12 cellular contexts compared by ENCODE assay signal in genomic region chr2:153106802-153107477, GRCh38.
DNase-seq lines count a peak whose midpoint lies in the region; ATAC-seq, FAIRE-seq and TF ChIP-seq lines count a peak whose summit lies in the region.
"Had no signal": no experiment of that assay in that cellular context is flagged by ENCODE, and none has a peak within 500 bp of the region (broad histone marks: within the 10 kb centered on the region; RNA-seq: fewer than 3 reads in every experiment).

No MANE protein-coding gene starts in this region.

- DNase-seq in A549 (ENCODE audit: low read depth in 1 of 2, low spot score in 1 of 2) (no peak), GM06990 (ENCODE audit: extremely low read depth, insufficient read length) (no peak), RPMI7951 (ENCODE audit: low read depth) (peak; percentile 9), esophagus squamous epithelium (lab: John Stamatoyannopoulos, UW) (no peak), left cardiac atrium (no peak), transverse colon (no peak), erythroblast (lab: John Stamatoyannopoulos, UW) (no peak)
- DNase-seq: naive B cell, NCI-H2029 had no signal

- TF ChIP-seq POLR2A in A549 (IDR thresholded peaks at IDR 0.05; ENCODE audit: low read length) (no peak), esophagus squamous epithelium (IDR thresholded peaks at IDR 0.05) (no peak), transverse colon (IDR thresholded peaks at IDR 0.05) (no peak), erythroblast (IDR thresholded peaks at IDR 0.05; ENCODE audit: low read length) (no peak)

- in situ Hi-C loops in transverse colon (cut with MboI; ENCODE audit: low pct_ligation_motif_present in 1 of 4, low pct_unique_long_range_greater_than_20kb in 1 of 4, low sequenced_read_pairs in 3 of 4), result no loop called here

- H3K4me3 ChIP-seq in A549, result no peak overlapping the region
- peak overlapping the region; percentile 20; the same call in 1 of the 2 replicates for H3K4me3 ChIP-seq in GM06990 (replicated peaks; ENCODE audit: low read depth, low read length)
- no peak overlapping the region for H3K4me3 ChIP-seq in esophagus squamous epithelium
- H3K4me3 ChIP-seq in transverse colon, result no peak overlapping the region
- H3K4me3 ChIP-seq: skin epidermis had no signal

- H3K9me3 ChIP-seq in A549, result no peaks in the 10 kb centered on the region
- no peaks in the 10 kb centered on the region for H3K9me3 ChIP-seq in esophagus squamous epithelium
- H3K9me3 ChIP-seq in transverse colon, result no peaks in the 10 kb centered on the region

- CTCF ChIA-PET in A549 (lab: Yijun Ruan, JAX), result no interaction called here

- no peaks in the 10 kb centered on the region for H3K36me3 ChIP-seq in GM06990 (ENCODE audit: control insufficient read depth, insufficient read depth, low read length)
- H3K36me3 ChIP-seq in esophagus squamous epithelium, result no peaks in the 10 kb centered on the region
- H3K36me3 ChIP-seq in transverse colon, result no peaks in the 10 kb centered on the region

- TF ChIP-seq RAD21 in A549 (conservative IDR thresholded peaks at IDR 0.05 in 1 of 2, IDR thresholded peaks at IDR 0.05 in 1 of 2), result no peak

- ATAC-seq in A549, result no peak
- peak; percentile 41 for ATAC-seq in HG02623 (IDR thresholded peaks at IDR 0.05; ENCODE audit: unreplicated experiment)
- ATAC-seq in left cardiac atrium, result no peak

- WGBS in A549 (ENCODE audit: missing lambda C conversion rate), result 17% methylated on average over 1 of the region's 1 CpG
- 75 to 82% methylated on average over 1 of the region's 1 CpG for WGBS in esophagus squamous epithelium, 2 donors
- 74 to 90% methylated on average over 1 of the region's 1 CpG for WGBS in transverse colon (ENCODE audit: low coverage in 1 of 2), 2 donors

- no peaks in the 10 kb centered on the region for H3K27me3 ChIP-seq in GM06990 (replicated peaks; ENCODE audit: control insufficient read depth, insufficient read depth, low read length)
- no peaks in the 10 kb centered on the region for H3K27me3 ChIP-seq in esophagus squamous epithelium
- no peaks in the 10 kb centered on the region for H3K27me3 ChIP-seq in transverse colon

- H3K27ac ChIP-seq in A549 (no peak overlapping the region), esophagus squamous epithelium (no peak overlapping the region), transverse colon (no peak overlapping the region)
- H3K27ac ChIP-seq: skin epidermis had no signal

- intact Hi-C loops in esophagus squamous epithelium (cut with DNase I) (no loop called here), left cardiac atrium (cut with DNase I) (no loop called here), transverse colon (cut with DNase I; ENCODE audit: low total_unique reads) (no loop called here)

- H3K4me1 ChIP-seq in A549 (no peaks in the 10 kb centered on the region), esophagus squamous epithelium (no peaks in the 10 kb centered on the region), transverse colon (peaks cover 0 to 19% (median 7%) of the 10 kb centered on the region in 4 donors)

- FAIRE-seq in A549 (lab: Jason Lieb, UNC), result no peak
- FAIRE-seq: keratinocyte had no signal

- H3K4me2 ChIP-seq in A549, result peak overlapping the region; percentile 31; the same call in 2 of the 3 replicates

- POLR2A ChIA-PET in A549 (lab: Yijun Ruan, JAX), result no interaction called here

- TF ChIP-seq CTCF in A549 (IDR thresholded peaks at IDR 0.05), result no peak
- no peak for TF ChIP-seq CTCF in GM06990 (IDR thresholded peaks at IDR 0.05; ENCODE audit: insufficient read depth, low read length, poor library complexity, severe bottlenecking)
- no peak for TF ChIP-seq CTCF in esophagus squamous epithelium (IDR thresholded peaks at IDR 0.05)
- TF ChIP-seq CTCF in transverse colon (IDR thresholded peaks at IDR 0.05), result no peak

- TF ChIP-seq EP300 in A549 (IDR thresholded peaks at IDR 0.05) (no peak), transverse colon (IDR thresholded peaks at IDR 0.05; ENCODE audit: low read depth) (no peak)

TF ChIP-seq in A549, 52 proteins besides CTCF, POLR2A, EP300 and RAD21:
- no peak for TF ChIP-seq CBX8 (IDR thresholded peaks at IDR 0.05)
- TF ChIP-seq JUN (IDR thresholded peaks at IDR 0.05), result no peak
- no peak for TF ChIP-seq HDAC2 (IDR thresholded peaks at IDR 0.05)
- TF ChIP-seq CEBPB (IDR thresholded peaks at IDR 0.05), result no peak
- no peak for TF ChIP-seq MAFK (IDR thresholded peaks at IDR 0.05; ENCODE audit: partially characterized antibody)
- no peak for TF ChIP-seq NFE2L2 (conservative IDR thresholded peaks at IDR 0.05; ENCODE audit: low read length)
- no peak for TF ChIP-seq MAZ (IDR thresholded peaks at IDR 0.05; ENCODE audit: borderline replicate concordance, low read depth, low read length)
- TF ChIP-seq HOXA7 (CRISPR knock-in tag; IDR thresholded peaks at IDR 0.05), result no peak
- no peak for TF ChIP-seq HEYL (CRISPR knock-in tag; IDR thresholded peaks at IDR 0.05)
- TF ChIP-seq ESRRA (IDR thresholded peaks at IDR 0.05; ENCODE audit: borderline replicate concordance, low read length), result no peak
- TF ChIP-seq ZC3H11A (IDR thresholded peaks at IDR 0.05), result no peak
